In genomic region chr9:136965771-136966484, GRCh38 we compare ENCODE assay signal across 9 cellular contexts. TPM values are rescaled to one million over a fixed set of nuclear protein-coding genes. Genes with fewer than 3 reads are reported as not detected.
DNase-seq lines count a peak whose midpoint lies in the region; ATAC-seq and TF ChIP-seq lines count a peak whose summit lies in the region.
"Had no signal": no experiment of that assay in that cellular context is flagged by ENCODE, and none has a peak within 500 bp of the region (broad histone marks: within the 10 kb centered on the region; RNA-seq: fewer than 3 reads in every experiment).

No MANE protein-coding gene starts in this region.

- ATAC-seq in natural killer cell treated with Interleukin-12 subunit alpha and Interleukin-12 subunit beta and Interleukin-15 and Interleukin-18, amount 100 ng/mL, for 72 hours = peak; percentile 39 to 52
- ATAC-seq in GM21447 (IDR thresholded peaks at IDR 0.05; ENCODE audit: unreplicated experiment) = no peak
- no peak for ATAC-seq in GM18870 (IDR thresholded peaks at IDR 0.05; ENCODE audit: unreplicated experiment)

- H3K4me3 Mint-ChIP-seq in IgD-negative memory B cell = peak overlapping the region; percentile 76 to 92 (median 84)
- H3K4me3 Mint-ChIP-seq in natural killer cell treated with Interleukin-12 subunit alpha and Interleukin-12 subunit beta and Interleukin-15 and Interleukin-18, amount 100 ng/mL, for 72 hours = peak overlapping the region; percentile 73

- DNase-seq in CD1c-positive myeloid dendritic cell (ENCODE audit: extremely low spot score) (peak; percentile 45), HEK293T (ENCODE audit: extremely low spot score) (no peak)
- no peak for DNase-seq in natural killer cell treated with Interleukin-12 subunit alpha and Interleukin-12 subunit beta and Interleukin-15 and Interleukin-18, amount 100 ng/mL, for 72 hours (ENCODE audit: low spot score)
- no peak for DNase-seq in effector CD4-positive, alpha-beta T cell

- CTCF ChIA-PET in HEK293T (lab: Yijun Ruan, JAX) = interaction anchor here (1.1 kb wide), 1 partner anchor 63 kb away, joined by 4 read pairs; no protein-coding TSS in a partner anchor

- peak overlapping the region; percentile 9 for H3K27ac ChIP-seq in angular gyrus (ENCODE audit: low read depth, low read length)

- H3K9me3 Mint-ChIP-seq in IgD-negative memory B cell = no peaks in the 10 kb centered on the region
- H3K9me3 Mint-ChIP-seq in natural killer cell treated with Interleukin-12 subunit alpha and Interleukin-12 subunit beta and Interleukin-15 and Interleukin-18, amount 100 ng/mL, for 72 hours = no peaks in the 10 kb centered on the region

- peak overlapping the region; percentile 46 to 94 (median 80) for H3K27ac Mint-ChIP-seq in IgD-negative memory B cell
- H3K27ac Mint-ChIP-seq in natural killer cell treated with Interleukin-12 subunit alpha and Interleukin-12 subunit beta and Interleukin-15 and Interleukin-18, amount 100 ng/mL, for 72 hours = peak overlapping the region; percentile 43 to 91

- peaks cover 5 to 15% (median 6%) of the 10 kb centered on the region in 3 donors for H3K4me1 Mint-ChIP-seq in IgD-negative memory B cell
- peaks cover 19% of the 10 kb centered on the region in 2 donors for H3K4me1 Mint-ChIP-seq in natural killer cell treated with Interleukin-12 subunit alpha and Interleukin-12 subunit beta and Interleukin-15 and Interleukin-18, amount 100 ng/mL, for 72 hours (ENCODE audit: low read depth in 2 of 2)

- H3K36me3 Mint-ChIP-seq in IgD-negative memory B cell = no peaks in the 10 kb centered on the region
- no peaks in the 10 kb centered on the region for H3K36me3 Mint-ChIP-seq in natural killer cell treated with Interleukin-12 subunit alpha and Interleukin-12 subunit beta and Interleukin-15 and Interleukin-18, amount 100 ng/mL, for 72 hours

- POLR2A ChIA-PET in HEK293T (lab: Yijun Ruan, JAX) = no interaction called here

- H3K27me3 Mint-ChIP-seq in IgD-negative memory B cell = peaks cover 9% of the 10 kb centered on the region
- H3K27me3 Mint-ChIP-seq in natural killer cell treated with Interleukin-12 subunit alpha and Interleukin-12 subunit beta and Interleukin-15 and Interleukin-18, amount 100 ng/mL, for 72 hours = no peaks in the 10 kb centered on the region

TF ChIP-seq in HEK293T, 16 proteins besides CTCF, POLR2A, EP300 and RAD21:
- TF ChIP-seq BHLHE40 (IDR thresholded peaks at IDR 0.05; ENCODE audit: borderline replicate concordance) (no peak), NFRKB (IDR thresholded peaks at IDR 0.05) (no peak), SUZ12 (IDR thresholded peaks at IDR 0.05) (no peak), FOXK2 (IDR thresholded peaks at IDR 0.05) (no peak), TARDBP (IDR thresholded peaks at IDR 0.05) (no peak), FOXA1 (IDR thresholded peaks at IDR 0.05) (no peak), SP1 (IDR thresholded peaks at IDR 0.05) (no peak), HDGF (IDR thresholded peaks at IDR 0.05; ENCODE audit: borderline replicate concordance) (no peak), L3MBTL2 (conservative IDR thresholded peaks at IDR 0.05) (no peak), ELF4 (IDR thresholded peaks at IDR 0.05) (no peak), FOXM1 (IDR thresholded peaks at IDR 0.05; ENCODE audit: borderline replicate concordance) (no peak), CTBP1 (IDR thresholded peaks at IDR 0.05; ENCODE audit: borderline replicate concordance) (no peak), PKNOX1 (IDR thresholded peaks at IDR 0.05) (no peak)

RNA-seq across cellular contexts. Expression of gene PTGDS, which starts 11.4 kb away (rescaled TPM):
- polyA plus RNA-seq in IgD-negative memory B cell = not detected
- 1 to 10 TPM; 1.7 to 4.4 TPM for total RNA-seq in natural killer cell treated with Interleukin-12 subunit alpha and Interleukin-12 subunit beta and Interleukin-15 and Interleukin-18, amount 100 ng/mL, for 72 hours

RNA-seq across cellular contexts. Expression of gene LCN12, which starts 13.9 kb away (rescaled TPM):
- not detected for polyA plus RNA-seq in IgD-negative memory B cell
- 1 to 10 TPM; 2.0 to 2.2 TPM for total RNA-seq in natural killer cell treated with Interleukin-12 subunit alpha and Interleukin-12 subunit beta and Interleukin-15 and Interleukin-18, amount 100 ng/mL, for 72 hours

RNA-seq across cellular contexts. Expression of gene LCNL1, which starts 16.9 kb away (rescaled TPM):
- polyA plus RNA-seq in IgD-negative memory B cell = not detected
- under 1 TPM in 1 of 2 donors, not detected in 1; 0.21 TPM for total RNA-seq in natural killer cell treated with Interleukin-12 subunit alpha and Interleukin-12 subunit beta and Interleukin-15 and Interleukin-18, amount 100 ng/mL, for 72 hours
- polyA plus RNA-seq: neural cell had no signal

RNA-seq across cellular contexts. Expression of gene C8G, which starts 20.9 kb away (rescaled TPM):
- polyA plus RNA-seq in IgD-negative memory B cell = not detected
- total RNA-seq in natural killer cell treated with Interleukin-12 subunit alpha and Interleukin-12 subunit beta and Interleukin-15 and Interleukin-18, amount 100 ng/mL, for 72 hours = 1 to 10 TPM; 2.4 to 2.5 TPM
- polyA plus RNA-seq: neural cell had no signal

RNA-seq across cellular contexts. Expression of gene FBXW5, which starts 21.4 kb away (rescaled TPM):
- 108 TPM for polyA plus RNA-seq in IgD-negative memory B cell
- 100 to 1,000 TPM; 102 to 155 TPM for total RNA-seq in natural killer cell treated with Interleukin-12 subunit alpha and Interleukin-12 subunit beta and Interleukin-15 and Interleukin-18, amount 100 ng/mL, for 72 hours

Comparison
In these comparisons a context has a peak if more than half of its experiments do, and no peak if none do; other contexts are left out.
1. ATAC-seq: peak in natural killer cell treated with Interleukin-12 subunit alpha and Interleukin-12 subunit beta and Interleukin-15 and Interleukin-18, amount 100 ng/mL, for 72 hours (2 of 2); none in GM21447 (single experiment) and GM18870 (single experiment).